In the genomic region with DNA sequence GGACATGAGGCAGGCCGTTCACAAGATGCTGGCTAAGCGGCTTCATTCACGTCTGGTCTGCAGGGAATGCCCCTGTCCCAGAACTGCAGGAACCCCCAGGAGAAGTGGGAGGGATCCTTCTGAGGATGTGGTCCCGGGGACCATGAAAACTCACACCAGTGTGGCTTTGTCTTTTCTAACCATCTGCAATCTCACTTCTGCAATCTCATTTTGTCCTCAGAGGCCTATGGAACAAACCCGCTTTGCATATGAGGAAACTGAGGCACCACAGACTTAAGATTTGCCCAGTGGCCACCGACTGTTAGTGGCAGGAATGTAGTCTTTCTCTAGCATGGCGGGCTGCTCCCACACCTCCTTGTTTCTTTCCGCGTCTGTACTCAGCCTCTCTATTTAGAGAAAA, we compare ENCODE assay signal across 25 cellular contexts. TPM values are rescaled to one million over a fixed set of nuclear protein-coding genes. Genes with fewer than 3 reads are reported as not detected.
"Had no signal": no experiment of that assay in that cellular context is flagged by ENCODE, and none has a peak within 500 bp of the region (broad histone marks: within the 10 kb centered on the region; RNA-seq: fewer than 3 reads in every experiment).

No MANE protein-coding gene starts in this region.

- H3K4me1 ChIP-seq: adrenal gland had no signal

- H3K27me3 ChIP-seq: adrenal gland had no signal

- DNase-seq: activated B cell treated with CpG ODN at 0.5 μM for 24 hours; activated CD4-positive, alpha-beta memory T cell treated with anti-CD3 and anti-CD28 coated beads for 36 hours; activated CD4-positive, alpha-beta T cell treated with anti-CD3 and anti-CD28 coated beads for 1 hour; activated CD4-positive, alpha-beta T cell treated with anti-CD3 and anti-CD28 coated beads, Interleukin-2, amount 10 ng/mL, durations not matched to agents 7 days and 5 days; activated naive CD4-positive, alpha-beta T cell treated with anti-CD3 and anti-CD28 coated beads, Interleukin-2, amount 50 U/mL, for 16 hours; activated naive CD8-positive, alpha-beta T cell treated with anti-CD3 and anti-CD28 coated beads, Interleukin-2, amount 10 ng/mL, durations not matched to agents 7 days and 5 days; activated T-cell treated with anti-CD3 and anti-CD28 coated beads for 4 hours; adrenal gland; anterior cingulate cortex; central memory CD4-positive, alpha-beta T cell; Karpas-422; NCI-H1105 treated with DMSO at 0.1 percent for 48 hours; NCI-H1436 treated with DMSO at 0.1 percent for 48 hours; NCI-H187; NCI-H2081; NCI-H524; SIG-M5; T-helper 17 cell; T-helper 9 cell had no signal

- H3K27ac ChIP-seq: adrenal gland, coronary artery had no signal

- H3K4me3 Mint-ChIP-seq: activated B cell treated with CpG ODN at 0.5 μM for 24 hours; activated CD4-positive, alpha-beta memory T cell treated with anti-CD3 and anti-CD28 coated beads for 36 hours; activated CD4-positive, alpha-beta T cell treated with anti-CD3 and anti-CD28 coated beads, Interleukin-2, amount 10 ng/mL, durations not matched to agents 7 days and 5 days; activated naive CD8-positive, alpha-beta T cell treated with anti-CD3 and anti-CD28 coated beads, Interleukin-2, amount 10 ng/mL, durations not matched to agents 7 days and 5 days; T-helper 17 cell had no signal

- H3K36me3 ChIP-seq: adrenal gland had no signal

- H3K4me1 Mint-ChIP-seq: activated B cell treated with CpG ODN at 0.5 μM for 24 hours had no signal

- H3K27ac Mint-ChIP-seq: activated B cell treated with CpG ODN at 0.5 μM for 24 hours; activated CD4-positive, alpha-beta memory T cell treated with anti-CD3 and anti-CD28 coated beads for 36 hours; activated CD4-positive, alpha-beta T cell treated with anti-CD3 and anti-CD28 coated beads, Interleukin-2, amount 10 ng/mL, durations not matched to agents 7 days and 5 days; activated naive CD8-positive, alpha-beta T cell treated with anti-CD3 and anti-CD28 coated beads, Interleukin-2, amount 10 ng/mL, durations not matched to agents 7 days and 5 days; T-helper 17 cell had no signal

- H3K9me3 ChIP-seq: adrenal gland had no signal

- H3K9me3 Mint-ChIP-seq: activated B cell treated with CpG ODN at 0.5 μM for 24 hours; activated CD4-positive, alpha-beta memory T cell treated with anti-CD3 and anti-CD28 coated beads for 36 hours; activated CD4-positive, alpha-beta T cell treated with anti-CD3 and anti-CD28 coated beads, Interleukin-2, amount 10 ng/mL, durations not matched to agents 7 days and 5 days; activated naive CD8-positive, alpha-beta T cell treated with anti-CD3 and anti-CD28 coated beads, Interleukin-2, amount 10 ng/mL, durations not matched to agents 7 days and 5 days had no signal

- H3K4me3 ChIP-seq: adrenal gland, coronary artery had no signal

- ATAC-seq: T-helper 17 cell had no signal

- H3K36me3 Mint-ChIP-seq: activated CD4-positive, alpha-beta memory T cell treated with anti-CD3 and anti-CD28 coated beads for 36 hours; activated naive CD8-positive, alpha-beta T cell treated with anti-CD3 and anti-CD28 coated beads, Interleukin-2, amount 10 ng/mL, durations not matched to agents 7 days and 5 days had no signal

- FAIRE-seq: TTC549 had no signal

RNA-seq across cellular contexts. Expression of gene CXCL14, which starts 6.9 kb away (rescaled TPM):
- total RNA-seq: activated B cell treated with CpG ODN at 0.5 μM for 24 hours; activated CD4-positive, alpha-beta memory T cell treated with anti-CD3 and anti-CD28 coated beads for 36 hours; activated CD4-positive, alpha-beta T cell treated with anti-CD3 and anti-CD28 coated beads, Interleukin-2, amount 10 ng/mL, durations not matched to agents 7 days and 5 days; activated CD8-positive, alpha-beta memory T cell treated with anti-CD3 and anti-CD28 coated beads for 36 hours; activated naive CD8-positive, alpha-beta T cell treated with anti-CD3 and anti-CD28 coated beads, Interleukin-2, amount 10 ng/mL, durations not matched to agents 7 days and 5 days; chondrocyte; OCI-LY7; RPMI7951; T-helper 17 cell had no signal

RNA-seq across cellular contexts. Expression of gene NEUROG1, which starts 36.1 kb away (rescaled TPM):
- total RNA-seq: activated B cell treated with CpG ODN at 0.5 μM for 24 hours; activated CD4-positive, alpha-beta memory T cell treated with anti-CD3 and anti-CD28 coated beads for 36 hours; activated CD4-positive, alpha-beta T cell treated with anti-CD3 and anti-CD28 coated beads, Interleukin-2, amount 10 ng/mL, durations not matched to agents 7 days and 5 days; activated CD8-positive, alpha-beta memory T cell treated with anti-CD3 and anti-CD28 coated beads for 36 hours; activated naive CD8-positive, alpha-beta T cell treated with anti-CD3 and anti-CD28 coated beads, Interleukin-2, amount 10 ng/mL, durations not matched to agents 7 days and 5 days; adrenal gland; chondrocyte; OCI-LY7; RPMI7951; T-helper 17 cell had no signal
- polyA plus RNA-seq: adrenal gland had no signal
